ENCODE assay signal across 18 cellular contexts in the genomic region with DNA sequence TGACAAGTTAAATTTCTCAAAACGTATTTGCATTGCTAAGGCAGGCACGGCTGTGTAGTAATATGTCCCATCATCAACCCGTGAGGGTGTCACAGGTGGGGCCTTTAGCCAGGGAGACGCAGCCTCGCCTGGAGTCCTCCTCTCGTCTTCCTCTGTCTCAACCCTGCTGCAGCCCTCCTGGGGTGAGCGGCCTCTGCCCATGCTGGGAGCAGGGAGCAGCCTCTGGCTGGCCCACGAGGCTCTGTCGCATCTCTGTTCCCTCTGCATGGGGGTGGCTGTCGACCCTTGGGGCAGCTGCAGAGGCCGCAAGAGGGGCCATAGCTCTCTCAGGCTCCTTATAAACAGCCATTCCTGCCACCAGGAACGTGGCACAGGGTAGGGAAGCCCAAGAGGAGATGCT. TPM values are rescaled to one million over a fixed set of nuclear protein-coding genes. Genes with fewer than 3 reads are reported as not detected.
DNase-seq lines count a peak whose midpoint lies in the region; ATAC-seq and TF ChIP-seq lines count a peak whose summit lies in the region.
"Had no signal": no experiment of that assay in that cellular context is flagged by ENCODE, and none has a peak within 500 bp of the region (broad histone marks: within the 10 kb centered on the region; RNA-seq: fewer than 3 reads in every experiment).

No MANE protein-coding gene starts in this region.

- ATAC-seq in gastroesophageal sphincter: no peak
- no peak for ATAC-seq in GM19328 (IDR thresholded peaks at IDR 0.05; ENCODE audit: unreplicated experiment)
- ATAC-seq in GM18907 (IDR thresholded peaks at IDR 0.05; ENCODE audit: unreplicated experiment): no peak

- no peaks in the 10 kb centered on the region for H3K9me2 ChIP-seq in hepatocyte (replicated peaks; ENCODE audit: insufficient read depth)
- H3K9me2 ChIP-seq: SK-N-SH had no signal

- DNase-seq in CD14-positive monocyte (ENCODE audit: low spot score) (peak; percentile 35), suprapubic skin (ENCODE audit: low spot score in 2 of 2) (no peak), hepatocyte (ENCODE audit: low spot score) (no peak)

- TF ChIP-seq POLR2A in gastroesophageal sphincter (IDR thresholded peaks at IDR 0.05) (no peak), suprapubic skin (IDR thresholded peaks at IDR 0.05) (no peak)

- H3K36me3 Mint-ChIP-seq in CD14-positive monocyte: peaks cover 9 to 19% of the 10 kb centered on the region in 2 donors
- H3K36me3 Mint-ChIP-seq: activated naive CD4-positive, alpha-beta T cell treated with anti-CD3 and anti-CD28 coated beads, Interleukin-2, amount 50 U/mL, for 24 hours had no signal

- H3K79me2 ChIP-seq in hepatocyte: no peaks in the 10 kb centered on the region

- H3K36me3 ChIP-seq in gastroesophageal sphincter (peaks cover 0 to 27% of the 10 kb centered on the region in 2 donors), skeletal muscle tissue (ENCODE audit: control insufficient read depth in 3 of 3, insufficient read depth in 3 of 3, low read length in 3 of 3) (peaks cover 5 to 10% (median 7%) of the 10 kb centered on the region in 3 donors), suprapubic skin (peaks cover 23% of the 10 kb centered on the region), hepatocyte (replicated peaks; ENCODE audit: insufficient read depth, low read depth) (no peaks in the 10 kb centered on the region)
- H3K36me3 ChIP-seq: colonic mucosa had no signal

- H2AFZ ChIP-seq in hepatocyte: no peak overlapping the region

- H3K9me3 Mint-ChIP-seq in CD14-positive monocyte: peaks cover 0 to 2% (median 0%) of the 10 kb centered on the region in 7 donors
- H3K9me3 Mint-ChIP-seq: activated naive CD4-positive, alpha-beta T cell treated with anti-CD3 and anti-CD28 coated beads, Interleukin-2, amount 50 U/mL, for 24 hours; CD8-positive, alpha-beta T cell; H9; T-helper 2 cell treated with Interferon-gamma antibody and Interleukin-4, amounts not matched to agents 5 μg/mL and 100 μg/mL, for 36 hours had no signal

- 78 to 80% methylated on average over 1 to 6 of the region's 12 CpGs for WGBS in gastroesophageal sphincter (ENCODE audit: low coverage in 1 of 2), 2 donors
- WGBS in suprapubic skin: 88% methylated on average over 5 of the region's 12 CpGs
- WGBS in hepatocyte (ENCODE audit: low lambda C conversion rate, missing lambda C conversion rate): 88% methylated on average over 12 of the region's 12 CpGs

- H3K4me3 ChIP-seq in gastroesophageal sphincter: no peak overlapping the region
- peak overlapping the region in 1 of 3 donors; percentile 52 for H3K4me3 ChIP-seq in skeletal muscle tissue (ENCODE audit: low read length in 3 of 3)
- H3K4me3 ChIP-seq in suprapubic skin: no peak overlapping the region
- no peak overlapping the region for H3K4me3 ChIP-seq in hepatocyte
- H3K4me3 ChIP-seq: colonic mucosa, lung, thyroid gland had no signal

- H3K4me1 Mint-ChIP-seq in CD14-positive monocyte: peaks cover 11% of the 10 kb centered on the region

- H3K4me3 Mint-ChIP-seq in CD14-positive monocyte: no peak overlapping the region
- H3K4me3 Mint-ChIP-seq: activated naive CD4-positive, alpha-beta T cell treated with anti-CD3 and anti-CD28 coated beads, Interleukin-2, amount 50 U/mL, for 24 hours; CD8-positive, alpha-beta T cell; H9; T-helper 2 cell treated with Interferon-gamma antibody and Interleukin-4, amounts not matched to agents 5 μg/mL and 100 μg/mL, for 36 hours had no signal

- TF ChIP-seq CTCF in CD14-positive monocyte (IDR thresholded peaks at IDR 0.05): no peak
- no peak for TF ChIP-seq CTCF in VCaP (conservative IDR thresholded peaks at IDR 0.05)
- TF ChIP-seq CTCF in gastroesophageal sphincter (IDR thresholded peaks at IDR 0.05): no peak
- TF ChIP-seq CTCF in suprapubic skin (IDR thresholded peaks at IDR 0.05): no peak
- no peak for TF ChIP-seq CTCF in hepatocyte (IDR thresholded peaks at IDR 0.05; ENCODE audit: poor library complexity)

- H3K4me2 ChIP-seq in hepatocyte: no peak overlapping the region

- H3K27ac Mint-ChIP-seq in CD14-positive monocyte: no peak overlapping the region
- H3K27ac Mint-ChIP-seq: activated naive CD4-positive, alpha-beta T cell treated with anti-CD3 and anti-CD28 coated beads, Interleukin-2, amount 50 U/mL, for 24 hours; CD8-positive, alpha-beta T cell; H9; T-helper 2 cell treated with Interferon-gamma antibody and Interleukin-4, amounts not matched to agents 5 μg/mL and 100 μg/mL, for 36 hours had no signal

- no peak for TF ChIP-seq EP300 in gastroesophageal sphincter (IDR thresholded peaks at IDR 0.05)
- TF ChIP-seq EP300 in suprapubic skin (IDR thresholded peaks at IDR 0.05): no peak

- H4K20me1 ChIP-seq in hepatocyte (ENCODE audit: insufficient read depth, poor library complexity, severe bottlenecking): no peaks in the 10 kb centered on the region

- H3K27me3 Mint-ChIP-seq in CD14-positive monocyte (ENCODE audit: low read depth in 3 of 3): peaks cover 4 to 8% (median 4%) of the 10 kb centered on the region in 3 donors
- H3K27me3 Mint-ChIP-seq: activated naive CD4-positive, alpha-beta T cell treated with anti-CD3 and anti-CD28 coated beads, Interleukin-2, amount 50 U/mL, for 24 hours had no signal

- peaks cover 0 to 29% (median 19%) of the 10 kb centered on the region in 3 donors for H3K4me1 ChIP-seq in gastroesophageal sphincter
- peaks cover 43 to 51% (median 47%) of the 10 kb centered on the region in 3 donors for H3K4me1 ChIP-seq in skeletal muscle tissue (ENCODE audit: control insufficient read depth in 3 of 3, insufficient read depth in 3 of 3, low read length in 3 of 3)
- peaks cover 23% of the 10 kb centered on the region for H3K4me1 ChIP-seq in suprapubic skin
- peaks cover 21% of the 10 kb centered on the region for H3K4me1 ChIP-seq in hepatocyte (ENCODE audit: insufficient read depth)

- H3K27ac ChIP-seq in VCaP (peak overlapping the region; percentile 65), gastroesophageal sphincter (peak overlapping the region in 3 of 4 donors; percentile 76 to 84 (median 80)), skeletal muscle tissue (ENCODE audit: low read depth, low read length) (no peak overlapping the region), suprapubic skin (no peak overlapping the region), hepatocyte (no peak overlapping the region)

- H3K9me3 ChIP-seq in gastroesophageal sphincter (no peaks in the 10 kb centered on the region), skeletal muscle tissue (ENCODE audit: control insufficient read depth in 3 of 3, low read length in 3 of 3) (no peaks in the 10 kb centered on the region), suprapubic skin (no peaks in the 10 kb centered on the region), hepatocyte (ENCODE audit: low read depth) (no peaks in the 10 kb centered on the region)
- H3K9me3 ChIP-seq: colonic mucosa, heart left ventricle, SK-N-SH, thyroid gland had no signal

- no peaks in the 10 kb centered on the region for H3K27me3 ChIP-seq in gastroesophageal sphincter
- no peaks in the 10 kb centered on the region for H3K27me3 ChIP-seq in skeletal muscle tissue (ENCODE audit: control insufficient read depth in 3 of 3, insufficient read depth in 3 of 3, low read length in 3 of 3)
- H3K27me3 ChIP-seq in suprapubic skin: no peaks in the 10 kb centered on the region
- no peaks in the 10 kb centered on the region for H3K27me3 ChIP-seq in hepatocyte
- H3K27me3 ChIP-seq: colonic mucosa, heart left ventricle, thyroid gland had no signal

- H3K9ac ChIP-seq in skeletal muscle tissue (ENCODE audit: low read depth in 1 of 3, low read length in 3 of 3): peak overlapping the region in 2 of 3 donors; percentile 45 to 50
- H3K9ac ChIP-seq: SK-N-SH had no signal

- intact Hi-C loops in CD14-positive monocyte (cut with micrococcal nuclease): loop anchor here (2.0 to 5.0 kb wide), 2 partner anchors 40 to 118 kb away; no protein-coding TSS in a partner anchor

RNA-seq across cellular contexts. Expression of gene SMIM5, which starts 0.8 kb away (rescaled TPM):
- polyA plus RNA-seq in CD14-positive monocyte: under 1 TPM; 0.15 to 0.43 TPM
- 1 to 10 TPM; 3.8 to 6.8 (median 5.0) TPM for total RNA-seq in gastroesophageal sphincter
- total RNA-seq in skeletal muscle tissue: 3.7 TPM
- total RNA-seq in suprapubic skin: 10 to 100 TPM in 2 of 4 donors, 1 to 10 TPM in 2; 1.7 to 11.8 (median 8.6) TPM
- total RNA-seq in hepatocyte: 4.1 and 4.5 TPM in 2 replicates
- polyA plus RNA-seq in hepatocyte: 6.8 and 7.7 TPM in 2 replicates
- total RNA-seq: osteoblast had no signal

RNA-seq across cellular contexts. Expression of gene RECQL5, which starts 34.5 kb away (rescaled TPM):
- polyA plus RNA-seq in CD14-positive monocyte (1 to 10 TPM; 3.1 to 4.4 TPM), hepatocyte (44.4 and 79.6 TPM in 2 replicates)
- total RNA-seq in gastroesophageal sphincter (10 to 100 TPM in 3 of 4 donors, 1 to 10 TPM in 1; 6.4 to 15.1 (median 13.6) TPM), skeletal muscle tissue (11.0 TPM), suprapubic skin (100 to 1,000 TPM in 1 of 4 donors, 10 to 100 TPM in 3; 35.3 to 129 (median 63.6) TPM), hepatocyte (11.8 and 23.1 TPM in 2 replicates)

RNA-seq across cellular contexts. Expression of gene SAP30BP, which starts 34.7 kb away (rescaled TPM):
- polyA plus RNA-seq in CD14-positive monocyte (10 to 100 TPM; 43.8 to 61.6 TPM), hepatocyte (89.9 and 110 TPM in 2 replicates)
- total RNA-seq in gastroesophageal sphincter (10 to 100 TPM; 68.2 to 87.2 (median 77.2) TPM), skeletal muscle tissue (36.5 TPM), suprapubic skin (100 to 1,000 TPM in 1 of 4 donors, 10 to 100 TPM in 3; 67.0 to 104 (median 86.3) TPM), hepatocyte (59.3 and 67.5 TPM in 2 replicates)

RNA-seq across cellular contexts. Expression of gene MYO15B, which starts 44.8 kb away (rescaled TPM):
- polyA plus RNA-seq in CD14-positive monocyte: under 1 TPM; 0.17 to 0.62 TPM
- total RNA-seq in gastroesophageal sphincter: 10 to 100 TPM; 10.7 to 76.1 (median 50.8) TPM
- total RNA-seq in skeletal muscle tissue: 43.8 TPM
- total RNA-seq in suprapubic skin: 100 to 1,000 TPM in 1 of 4 donors, 10 to 100 TPM in 3; 28.4 to 126 (median 76.1) TPM
- 99.8 and 153 TPM in 2 replicates for total RNA-seq in hepatocyte
- 124 and 132 TPM in 2 replicates for polyA plus RNA-seq in hepatocyte

Comparison
In these comparisons a context has a peak if more than half of its experiments do, and no peak if none do; other contexts are left out.
1. H3K27ac ChIP-seq: peak in VCaP (single experiment) and gastroesophageal sphincter (3 of 4); none in skeletal muscle tissue (single experiment), suprapubic skin (single experiment) and hepatocyte (single experiment).